In genomic region chr1:59926381-59927243, GRCh38 we compare ENCODE assay signal across 1 cellular context.
TF ChIP-seq lines count a peak whose summit lies in the region.

A gene with protein sequence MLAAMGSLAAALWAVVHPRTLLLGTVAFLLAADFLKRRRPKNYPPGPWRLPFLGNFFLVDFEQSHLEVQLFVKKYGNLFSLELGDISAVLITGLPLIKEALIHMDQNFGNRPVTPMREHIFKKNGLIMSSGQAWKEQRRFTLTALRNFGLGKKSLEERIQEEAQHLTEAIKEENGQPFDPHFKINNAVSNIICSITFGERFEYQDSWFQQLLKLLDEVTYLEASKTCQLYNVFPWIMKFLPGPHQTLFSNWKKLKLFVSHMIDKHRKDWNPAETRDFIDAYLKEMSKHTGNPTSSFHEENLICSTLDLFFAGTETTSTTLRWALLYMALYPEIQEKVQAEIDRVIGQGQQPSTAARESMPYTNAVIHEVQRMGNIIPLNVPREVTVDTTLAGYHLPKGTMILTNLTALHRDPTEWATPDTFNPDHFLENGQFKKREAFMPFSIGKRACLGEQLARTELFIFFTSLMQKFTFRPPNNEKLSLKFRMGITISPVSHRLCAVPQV (minus strand): TSS chr1:59926773. CDS start chr1:59926746, 27 bp downstream.

TF ChIP-seq in HepG2, 621 proteins besides CTCF, POLR2A, EP300 and RAD21 (continued from another document and continues in another):
- TF ChIP-seq PAXIP1 (CRISPR knock-in tag; conservative IDR thresholded peaks at IDR 0.05) (peak; percentile 29; the same call in 1 of the 2 replicates), HOXA5 (CRISPR knock-in tag; IDR thresholded peaks at IDR 0.05) (no peak), ZNF546 (CRISPR knock-in tag; conservative IDR thresholded peaks at IDR 0.05) (no peak), ZNF678 (CRISPR knock-in tag; IDR thresholded peaks at IDR 0.05) (no peak), ASH2L (IDR thresholded peaks at IDR 0.05; ENCODE audit: insufficient read length, low read depth, low read length) (peak; percentile 40), ZNF598 (CRISPR knock-in tag; IDR thresholded peaks at IDR 0.05; ENCODE audit: borderline replicate concordance) (peak; percentile 57; the same call in 1 of the 2 replicates), ZNF709 (CRISPR knock-in tag; IDR thresholded peaks at IDR 0.05) (no peak), ZNF33A (CRISPR knock-in tag; IDR thresholded peaks at IDR 0.05; ENCODE audit: borderline replicate concordance) (no peak), ZNF780A (CRISPR knock-in tag; IDR thresholded peaks at IDR 0.05) (no peak), ZNF253 (CRISPR knock-in tag; IDR thresholded peaks at IDR 0.05; ENCODE audit: borderline replicate concordance) (peak; percentile 66; the same call in 1 of the 2 replicates), ZNF451 (CRISPR knock-in tag; IDR thresholded peaks at IDR 0.05) (0 out of 2 replicates have a peak, but pooled peaks have one; percentile 37), ZFP62 (CRISPR knock-in tag; IDR thresholded peaks at IDR 0.05) (no peak), YEATS4 (CRISPR knock-in tag; IDR thresholded peaks at IDR 0.05; ENCODE audit: borderline replicate concordance) (peak; percentile 27; the same call in 1 of the 2 replicates), NFAT5 (CRISPR knock-in tag; IDR thresholded peaks at IDR 0.05) (no peak), ZUFSP (CRISPR knock-in tag; IDR thresholded peaks at IDR 0.05; ENCODE audit: borderline replicate concordance) (no peak), ZFP41 (CRISPR knock-in tag; IDR thresholded peaks at IDR 0.05; ENCODE audit: borderline replicate concordance) (peak; percentile 81; the same call in 1 of the 2 replicates), AHR (CRISPR knock-in tag; IDR thresholded peaks at IDR 0.05) (no peak), TEAD2 (CRISPR knock-in tag; IDR thresholded peaks at IDR 0.05) (no peak), ZNF225 (CRISPR knock-in tag; IDR thresholded peaks at IDR 0.05) (peak; percentile 57; the same call in 1 of the 2 replicates), ZNF713 (CRISPR knock-in tag; IDR thresholded peaks at IDR 0.05) (no peak), ZNF790 (CRISPR knock-in tag; IDR thresholded peaks at IDR 0.05; ENCODE audit: borderline replicate concordance) (no peak), NCOA2 (CRISPR knock-in tag; IDR thresholded peaks at IDR 0.05) (no peak), ZNF788 (CRISPR knock-in tag; IDR thresholded peaks at IDR 0.05; ENCODE audit: borderline replicate concordance) (no peak), MXD1 (CRISPR knock-in tag; IDR thresholded peaks at IDR 0.05) (peak; percentile 37; the same call in 1 of the 2 replicates), GATAD1 (CRISPR knock-in tag; IDR thresholded peaks at IDR 0.05) (no peak), ZSCAN22 (CRISPR knock-in tag; IDR thresholded peaks at IDR 0.05) (no peak), ATF3 (CRISPR knock-in tag; IDR thresholded peaks at IDR 0.05) (no peak), CREB3 (CRISPR knock-in tag; IDR thresholded peaks at IDR 0.05) (no peak), ZBTB4 (CRISPR knock-in tag; IDR thresholded peaks at IDR 0.05; ENCODE audit: borderline replicate concordance) (peak; percentile 67; the same call in 1 of the 2 replicates), PCBP1 (IDR thresholded peaks at IDR 0.05; ENCODE audit: borderline replicate concordance, low read depth, low read length) (no peak), SOX6 (IDR thresholded peaks at IDR 0.05) (no peak), SOX6 (CRISPR knock-in tag; IDR thresholded peaks at IDR 0.05) (peak; percentile 35), RBM39 (IDR thresholded peaks at IDR 0.05; ENCODE audit: low read depth, low read length, poor library complexity, severe bottlenecking) (peak; percentile 40)
- TF ChIP-seq, protein P1, sequence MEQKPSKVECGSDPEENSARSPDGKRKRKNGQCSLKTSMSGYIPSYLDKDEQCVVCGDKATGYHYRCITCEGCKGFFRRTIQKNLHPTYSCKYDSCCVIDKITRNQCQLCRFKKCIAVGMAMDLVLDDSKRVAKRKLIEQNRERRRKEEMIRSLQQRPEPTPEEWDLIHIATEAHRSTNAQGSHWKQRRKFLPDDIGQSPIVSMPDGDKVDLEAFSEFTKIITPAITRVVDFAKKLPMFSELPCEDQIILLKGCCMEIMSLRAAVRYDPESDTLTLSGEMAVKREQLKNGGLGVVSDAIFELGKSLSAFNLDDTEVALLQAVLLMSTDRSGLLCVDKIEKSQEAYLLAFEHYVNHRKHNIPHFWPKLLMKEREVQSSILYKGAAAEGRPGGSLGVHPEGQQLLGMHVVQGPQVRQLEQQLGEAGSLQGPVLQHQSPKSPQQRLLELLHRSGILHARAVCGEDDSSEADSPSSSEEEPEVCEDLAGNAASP (CRISPR knock-in tag; IDR thresholded peaks at IDR 0.05; ENCODE audit: borderline replicate concordance) = no peak
- TF ChIP-seq, protein P2, sequence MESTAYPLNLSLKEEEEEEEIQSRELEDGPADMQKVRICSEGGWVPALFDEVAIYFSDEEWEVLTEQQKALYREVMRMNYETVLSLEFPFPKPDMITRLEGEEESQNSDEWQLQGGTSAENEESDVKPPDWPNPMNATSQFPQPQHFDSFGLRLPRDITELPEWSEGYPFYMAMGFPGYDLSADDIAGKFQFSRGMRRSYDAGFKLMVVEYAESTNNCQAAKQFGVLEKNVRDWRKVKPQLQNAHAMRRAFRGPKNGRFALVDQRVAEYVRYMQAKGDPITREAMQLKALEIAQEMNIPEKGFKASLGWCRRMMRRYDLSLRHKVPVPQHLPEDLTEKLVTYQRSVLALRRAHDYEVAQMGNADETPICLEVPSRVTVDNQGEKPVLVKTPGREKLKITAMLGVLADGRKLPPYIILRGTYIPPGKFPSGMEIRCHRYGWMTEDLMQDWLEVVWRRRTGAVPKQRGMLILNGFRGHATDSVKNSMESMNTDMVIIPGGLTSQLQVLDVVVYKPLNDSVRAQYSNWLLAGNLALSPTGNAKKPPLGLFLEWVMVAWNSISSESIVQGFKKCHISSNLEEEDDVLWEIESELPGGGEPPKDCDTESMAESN (CRISPR knock-in tag; conservative IDR thresholded peaks at IDR 0.05) = no peak
- TF ChIP-seq, protein P3, sequence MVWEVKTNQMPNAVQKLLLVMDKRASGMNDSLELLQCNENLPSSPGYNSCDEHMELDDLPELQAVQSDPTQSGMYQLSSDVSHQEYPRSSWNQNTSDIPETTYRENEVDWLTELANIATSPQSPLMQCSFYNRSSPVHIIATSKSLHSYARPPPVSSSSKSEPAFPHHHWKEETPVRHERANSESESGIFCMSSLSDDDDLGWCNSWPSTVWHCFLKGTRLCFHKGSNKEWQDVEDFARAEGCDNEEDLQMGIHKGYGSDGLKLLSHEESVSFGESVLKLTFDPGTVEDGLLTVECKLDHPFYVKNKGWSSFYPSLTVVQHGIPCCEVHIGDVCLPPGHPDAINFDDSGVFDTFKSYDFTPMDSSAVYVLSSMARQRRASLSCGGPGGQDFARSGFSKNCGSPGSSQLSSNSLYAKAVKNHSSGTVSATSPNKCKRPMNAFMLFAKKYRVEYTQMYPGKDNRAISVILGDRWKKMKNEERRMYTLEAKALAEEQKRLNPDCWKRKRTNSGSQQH (CRISPR knock-in tag; IDR thresholded peaks at IDR 0.05; ENCODE audit: low read depth) = no peak
